Comparison of ENCODE assay signal across 8 cellular contexts in genomic region chr17:62653831-62654829, GRCh38. TPM values are rescaled to one million over a fixed set of nuclear protein-coding genes. Genes with fewer than 3 reads are reported as not detected.
DNase-seq lines count a peak whose midpoint lies in the region; ATAC-seq and TF ChIP-seq lines count a peak whose summit lies in the region.

No MANE protein-coding gene starts in this region.

- H3K9me3 Mint-ChIP-seq in activated CD4-positive, alpha-beta memory T cell treated with anti-CD3 and anti-CD28 coated beads for 36 hours = no peaks in the 10 kb centered on the region
- H3K9me3 Mint-ChIP-seq in activated CD4-positive, alpha-beta memory T cell treated with anti-CD3 and anti-CD28 coated beads, Interleukin-2, amount 10 ng/mL, durations not matched to agents 7 days and 5 days = no peaks in the 10 kb centered on the region
- no peaks in the 10 kb centered on the region for H3K9me3 Mint-ChIP-seq in activated T-helper 17 cell treated with anti-CD3 and anti-CD28 coated beads, Interleukin-2, amount 50 U/mL, for 72 hours

- no peaks in the 10 kb centered on the region for H3K36me3 ChIP-seq in tibial artery

- peaks cover 2% of the 10 kb centered on the region for H3K36me3 Mint-ChIP-seq in activated CD4-positive, alpha-beta memory T cell treated with anti-CD3 and anti-CD28 coated beads for 36 hours
- H3K36me3 Mint-ChIP-seq in activated CD4-positive, alpha-beta memory T cell treated with anti-CD3 and anti-CD28 coated beads, Interleukin-2, amount 10 ng/mL, durations not matched to agents 7 days and 5 days (ENCODE audit: low read depth) = no peaks in the 10 kb centered on the region
- no peaks in the 10 kb centered on the region for H3K36me3 Mint-ChIP-seq in activated T-helper 17 cell treated with anti-CD3 and anti-CD28 coated beads, Interleukin-2, amount 50 U/mL, for 72 hours (ENCODE audit: low read depth)

- CTCF ChIA-PET in activated CD4-positive, alpha-beta memory T cell treated with anti-CD3 and anti-CD28 coated beads for 36 hours (lab: Charles Lee) = interaction anchor here (0.9 to 1.3 kb wide), 3 partner anchors 18 to 232 kb away, joined by 3 to 4 read pairs (median 3); no protein-coding TSS in a partner anchor
- CTCF ChIA-PET in activated CD4-positive, alpha-beta memory T cell treated with anti-CD3 and anti-CD28 coated beads, Interleukin-2, amount 10 ng/mL, durations not matched to agents 7 days and 5 days (lab: Charles Lee) = interaction anchor here (1.3 kb wide), 1 partner anchor 19 kb away, joined by 3 read pairs; no protein-coding TSS in a partner anchor

- H3K4me1 Mint-ChIP-seq in activated CD4-positive, alpha-beta memory T cell treated with anti-CD3 and anti-CD28 coated beads for 36 hours (ENCODE audit: low read depth) = peaks cover 24% of the 10 kb centered on the region
- H3K4me1 Mint-ChIP-seq in activated CD4-positive, alpha-beta memory T cell treated with anti-CD3 and anti-CD28 coated beads, Interleukin-2, amount 10 ng/mL, durations not matched to agents 7 days and 5 days = peaks cover 27% of the 10 kb centered on the region
- peaks cover 16% of the 10 kb centered on the region for H3K4me1 Mint-ChIP-seq in activated T-helper 17 cell treated with anti-CD3 and anti-CD28 coated beads, Interleukin-2, amount 50 U/mL, for 72 hours

- DNase-seq in activated CD4-positive, alpha-beta memory T cell treated with anti-CD3 and anti-CD28 coated beads for 36 hours = peak; percentile 24
- DNase-seq in activated CD4-positive, alpha-beta memory T cell treated with anti-CD3 and anti-CD28 coated beads, Interleukin-2, amount 10 ng/mL, durations not matched to agents 7 days and 5 days = no peak
- DNase-seq in iris pigment epithelial cell (ENCODE audit: low read depth) = peak; percentile 53
- peak; percentile 44 to 74 for DNase-seq in tibial artery
- no peak for DNase-seq in NCI-H774 (lab: John Stamatoyannopoulos, UW)

- no peak for TF ChIP-seq CTCF in tibial artery (IDR thresholded peaks at IDR 0.05)

- H3K27ac Mint-ChIP-seq in activated CD4-positive, alpha-beta memory T cell treated with anti-CD3 and anti-CD28 coated beads for 36 hours = peak overlapping the region; percentile 54
- no peak overlapping the region for H3K27ac Mint-ChIP-seq in activated CD4-positive, alpha-beta memory T cell treated with anti-CD3 and anti-CD28 coated beads, Interleukin-2, amount 10 ng/mL, durations not matched to agents 7 days and 5 days
- peak overlapping the region; percentile 77 for H3K27ac Mint-ChIP-seq in activated T-helper 17 cell treated with anti-CD3 and anti-CD28 coated beads, Interleukin-2, amount 50 U/mL, for 72 hours

- no peaks in the 10 kb centered on the region for H3K9me3 ChIP-seq in tibial artery

- H3K27me3 ChIP-seq in tibial artery = no peaks in the 10 kb centered on the region

- H3K4me1 ChIP-seq in tibial artery = peaks cover 0 to 27% (median 20%) of the 10 kb centered on the region in 4 donors

- H3K4me3 ChIP-seq in tibial artery = no peak overlapping the region

- ATAC-seq in activated T-helper 17 cell treated with anti-CD3 and anti-CD28 coated beads, Interleukin-2, amount 50 U/mL, for 72 hours (replicated peaks) = no peak
- ATAC-seq in HG03469 (IDR thresholded peaks at IDR 0.05; ENCODE audit: unreplicated experiment) (no peak), GM21526 (IDR thresholded peaks at IDR 0.05; ENCODE audit: low FRiP score, unreplicated experiment) (no peak)

- peak overlapping the region; percentile 24 for H3K4me3 Mint-ChIP-seq in activated CD4-positive, alpha-beta memory T cell treated with anti-CD3 and anti-CD28 coated beads for 36 hours
- H3K4me3 Mint-ChIP-seq in activated CD4-positive, alpha-beta memory T cell treated with anti-CD3 and anti-CD28 coated beads, Interleukin-2, amount 10 ng/mL, durations not matched to agents 7 days and 5 days = no peak overlapping the region
- H3K4me3 Mint-ChIP-seq in activated T-helper 17 cell treated with anti-CD3 and anti-CD28 coated beads, Interleukin-2, amount 50 U/mL, for 72 hours = peak overlapping the region; percentile 87

- POLR2A ChIA-PET in activated CD4-positive, alpha-beta memory T cell treated with anti-CD3 and anti-CD28 coated beads for 36 hours (lab: Charles Lee) = interaction anchor here (1.0 to 1.1 kb wide), 2 partner anchors 26 to 90 kb away, joined by 3 to 4 read pairs; no protein-coding TSS in a partner anchor
- POLR2A ChIA-PET in activated CD4-positive, alpha-beta memory T cell treated with anti-CD3 and anti-CD28 coated beads, Interleukin-2, amount 10 ng/mL, durations not matched to agents 7 days and 5 days (lab: Charles Lee) = interaction anchor here (0.7 to 1.4 kb wide), 2 partner anchors 34 to 91 kb away, joined by 3 to 4 read pairs; no protein-coding TSS in a partner anchor

- peaks cover 30% of the 10 kb centered on the region for H3K27me3 Mint-ChIP-seq in activated CD4-positive, alpha-beta memory T cell treated with anti-CD3 and anti-CD28 coated beads for 36 hours
- peaks cover 37% of the 10 kb centered on the region for H3K27me3 Mint-ChIP-seq in activated CD4-positive, alpha-beta memory T cell treated with anti-CD3 and anti-CD28 coated beads, Interleukin-2, amount 10 ng/mL, durations not matched to agents 7 days and 5 days
- H3K27me3 Mint-ChIP-seq in activated T-helper 17 cell treated with anti-CD3 and anti-CD28 coated beads, Interleukin-2, amount 50 U/mL, for 72 hours = no peaks in the 10 kb centered on the region

- H3K27ac ChIP-seq in tibial artery = peak overlapping the region in 1 of 2 donors; percentile 76

- intact Hi-C loops in activated CD4-positive, alpha-beta memory T cell treated with anti-CD3 and anti-CD28 coated beads for 36 hours (cut with micrococcal nuclease) = loop anchor here (1.0 to 5.0 kb wide), 7 partner anchors 25 to 896 kb away; partner anchors contain the start of gene DCAF7
- intact Hi-C loops in tibial artery (cut with DNase I; ENCODE audit: low total_unique reads) = no loop called here

RNA-seq across cellular contexts. Expression of gene MRC2, which starts 26.7 kb away (rescaled TPM):
- total RNA-seq in activated CD4-positive, alpha-beta memory T cell treated with anti-CD3 and anti-CD28 coated beads for 36 hours = 10 to 100 TPM; 11.2 to 12.5 TPM
- total RNA-seq in activated CD4-positive, alpha-beta memory T cell treated with anti-CD3 and anti-CD28 coated beads, Interleukin-2, amount 10 ng/mL, durations not matched to agents 7 days and 5 days = 1 to 10 TPM; 6.2 to 8.9 TPM
- total RNA-seq in activated T-helper 17 cell treated with anti-CD3 and anti-CD28 coated beads, Interleukin-2, amount 50 U/mL, for 72 hours = 10 to 100 TPM; 21.0 to 22.2 TPM

Comparison
In these comparisons a context has a peak if more than half of its experiments do, and no peak if none do; other contexts are left out.
1. DNase-seq: peak in activated CD4-positive, alpha-beta memory T cell treated with anti-CD3 and anti-CD28 coated beads for 36 hours (single experiment), iris pigment epithelial cell (single experiment) and tibial artery (2 of 2); none in activated CD4-positive, alpha-beta memory T cell treated with anti-CD3 and anti-CD28 coated beads, Interleukin-2, amount 10 ng/mL, durations not matched to agents 7 days and 5 days (single experiment) and NCI-H774 (single experiment).